Comparison of ENCODE assay signal across 19 cellular contexts in genomic region chr16:87099001-87099740, GRCh38.
"Had no signal": no experiment of that assay in that cellular context is flagged by ENCODE, and none has a peak within 500 bp of the region (broad histone marks: within the 10 kb centered on the region; RNA-seq: fewer than 3 reads in every experiment).

No MANE protein-coding gene starts in this region.

- H3K4me3 Mint-ChIP-seq: activated CD8-positive, alpha-beta T cell treated with anti-CD3 and anti-CD28 coated beads for 36 hours; activated naive CD4-positive, alpha-beta T cell treated with anti-CD3 and anti-CD28 coated beads, Interleukin-2, amount 50 U/mL, for 24 hours; immature natural killer cell; type B pancreatic cell had no signal

- H3K36me3 ChIP-seq: adrenal gland, cardiac muscle cell had no signal

- H3K9me3 Mint-ChIP-seq: activated CD8-positive, alpha-beta T cell treated with anti-CD3 and anti-CD28 coated beads for 36 hours; activated naive CD4-positive, alpha-beta T cell treated with anti-CD3 and anti-CD28 coated beads, Interleukin-2, amount 50 U/mL, for 24 hours; immature natural killer cell; type B pancreatic cell had no signal

- H3K27me3 ChIP-seq: adrenal gland, cardiac muscle cell, foreskin keratinocyte had no signal

- H3K4me1 Mint-ChIP-seq: activated naive CD4-positive, alpha-beta T cell treated with anti-CD3 and anti-CD28 coated beads, Interleukin-2, amount 50 U/mL, for 24 hours; immature natural killer cell; T-helper 17 cell had no signal

- H3K9ac ChIP-seq: parathyroid adenoma had no signal

- H3K27ac ChIP-seq: adrenal gland, cardiac muscle cell, foreskin keratinocyte, parathyroid adenoma, skin epidermis had no signal

- DNase-seq: activated CD4-positive, alpha-beta T cell treated with anti-CD3 and anti-CD28 coated beads for 4 hours; activated CD8-positive, alpha-beta memory T cell treated with anti-CD3 and anti-CD28 coated beads, Interleukin-2, amount 50 U/mL, for 4 hours; activated CD8-positive, alpha-beta T cell treated with anti-CD3 and anti-CD28 coated beads for 36 hours; activated effector memory CD4-positive, alpha-beta T cell treated with anti-CD3 and anti-CD28 coated beads, Interleukin-2, amount 50 U/mL, for 16 hours; activated T-cell treated with anti-CD3 and anti-CD28 coated beads, Interleukin-2, amount 50 U/mL, for 48 hours; adrenal gland; foreskin keratinocyte; glutamatergic neuron; hypothalamus; immature natural killer cell; stimulated activated CD4-positive, alpha-beta T cell treated with anti-CD3 and anti-CD28 coated beads, Interleukin-4, amount 100 ng/mL, for 24 hours; stimulated activated naive CD4-positive, alpha-beta T cell treated with Interleukin-2 at 50 U/mL for 16 hours; T-helper 17 cell had no signal

- H3K9me3 ChIP-seq: adrenal gland had no signal

- H3K4me1 ChIP-seq: adrenal gland, foreskin keratinocyte had no signal

- H3K27ac Mint-ChIP-seq: activated CD8-positive, alpha-beta T cell treated with anti-CD3 and anti-CD28 coated beads for 36 hours; activated naive CD4-positive, alpha-beta T cell treated with anti-CD3 and anti-CD28 coated beads, Interleukin-2, amount 50 U/mL, for 24 hours; immature natural killer cell; T-helper 17 cell; type B pancreatic cell had no signal

- FAIRE-seq: endothelial cell of umbilical vein had no signal

- H3K27me3 Mint-ChIP-seq: activated CD8-positive, alpha-beta T cell treated with anti-CD3 and anti-CD28 coated beads for 36 hours; activated naive CD4-positive, alpha-beta T cell treated with anti-CD3 and anti-CD28 coated beads, Interleukin-2, amount 50 U/mL, for 24 hours had no signal

- H3K4me3 ChIP-seq: adrenal gland, cardiac muscle cell, skin epidermis had no signal

- ATAC-seq: activated CD8-positive, alpha-beta T cell treated with anti-CD3 and anti-CD28 coated beads for 36 hours; foreskin keratinocyte; T-helper 17 cell had no signal

- H3K36me3 Mint-ChIP-seq: activated naive CD4-positive, alpha-beta T cell treated with anti-CD3 and anti-CD28 coated beads, Interleukin-2, amount 50 U/mL, for 24 hours; immature natural killer cell; type B pancreatic cell had no signal
